In the genomic region with DNA sequence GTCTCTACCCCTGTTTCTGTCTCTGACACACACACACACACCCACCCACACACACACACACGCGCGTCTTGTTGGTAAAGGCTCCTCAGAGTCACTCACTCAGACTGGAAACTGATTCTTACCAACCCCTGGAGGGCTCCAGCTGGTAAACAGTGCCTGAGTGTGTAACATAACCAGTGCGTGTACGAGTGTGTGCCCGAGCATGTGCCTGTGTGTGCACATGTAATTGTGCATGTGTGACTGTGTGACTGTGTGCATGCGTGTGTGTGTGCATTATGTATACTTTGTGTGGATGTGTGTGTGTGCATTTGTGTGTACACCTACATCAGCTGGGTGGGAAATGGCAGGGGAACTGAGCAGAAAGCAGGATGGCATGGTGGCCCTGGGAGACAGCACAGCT, we compare ENCODE assay signal across 31 cellular contexts.
"Had no signal": no experiment of that assay in that cellular context is flagged by ENCODE, and none has a peak within 500 bp of the region (broad histone marks: within the 10 kb centered on the region; RNA-seq: fewer than 3 reads in every experiment).

No MANE protein-coding gene starts in this region.

- H3K4me1 Mint-ChIP-seq: activated CD4-positive, alpha-beta T cell treated with anti-CD3 and anti-CD28 coated beads, Interleukin-2, amount 10 ng/mL, durations not matched to agents 24 days and 14 days; activated naive CD8-positive, alpha-beta T cell treated with anti-CD3 and anti-CD28 coated beads for 36 hours; stimulated activated naive CD8-positive, alpha-beta T cell treated with anti-CD3 and anti-CD28 coated beads, Interleukin-15, amount 100 ng/mL, for 72 hours had no signal

- H3K27me3 ChIP-seq: body of pancreas, cardiac muscle cell, ovary, thyroid gland had no signal

- H3K4me3 Mint-ChIP-seq: activated CD4-positive, alpha-beta memory T cell treated with anti-CD3 and anti-CD28 coated beads for 36 hours; activated CD4-positive, alpha-beta T cell treated with anti-CD3 and anti-CD28 coated beads, Interleukin-2, amount 10 ng/mL, durations not matched to agents 24 days and 14 days; activated naive CD8-positive, alpha-beta T cell treated with anti-CD3 and anti-CD28 coated beads for 36 hours; activated T-cell treated with anti-CD3 and anti-CD28 coated beads, Interleukin-2, amount 50 U/mL, for 72 hours; effector memory CD8-positive, alpha-beta T cell; nephron; stimulated activated memory B cell treated with anti-CD40 and anti-IgM and Interleukin-4, amounts not matched to agents 10 μg/mL and 1 μg/mL and 100 μg/mL, for 72 hours; stimulated activated naive CD8-positive, alpha-beta T cell treated with anti-CD3 and anti-CD28 coated beads, Interleukin-15, amount 100 ng/mL, for 72 hours; T-helper 17 cell had no signal

- FAIRE-seq: urothelium cell line had no signal

- H3K9me3 Mint-ChIP-seq: activated CD4-positive, alpha-beta memory T cell treated with anti-CD3 and anti-CD28 coated beads for 36 hours; activated CD4-positive, alpha-beta T cell treated with anti-CD3 and anti-CD28 coated beads, Interleukin-2, amount 10 ng/mL, durations not matched to agents 24 days and 14 days; stimulated activated memory B cell treated with anti-CD40 and anti-IgM and Interleukin-4, amounts not matched to agents 10 μg/mL and 1 μg/mL and 100 μg/mL, for 72 hours had no signal

- H3K4me3 ChIP-seq: adrenal gland, body of pancreas, cardiac muscle cell, left lung, lower lobe of right lung, ovary, skin epidermis, thyroid gland had no signal

- H3K4me1 ChIP-seq: adrenal gland, body of pancreas, left lung, lower lobe of right lung, thyroid gland had no signal

- ATAC-seq: activated T-cell treated with anti-CD3 and anti-CD28 coated beads, Interleukin-2, amount 50 U/mL, for 72 hours; body of pancreas; effector memory CD8-positive, alpha-beta T cell; left lung; lower lobe of right lung; sciatic nerve; stimulated activated memory B cell treated with anti-CD40 and anti-IgM and Interleukin-4, amounts not matched to agents 10 μg/mL and 1 μg/mL and 100 μg/mL, for 72 hours; stimulated activated naive CD8-positive, alpha-beta T cell treated with anti-CD3 and anti-CD28 coated beads, Interleukin-15, amount 100 ng/mL, for 72 hours; T-helper 17 cell had no signal

- H3K27ac Mint-ChIP-seq: activated CD4-positive, alpha-beta memory T cell treated with anti-CD3 and anti-CD28 coated beads for 36 hours; activated CD4-positive, alpha-beta T cell treated with anti-CD3 and anti-CD28 coated beads, Interleukin-2, amount 10 ng/mL, durations not matched to agents 24 days and 14 days; activated naive CD8-positive, alpha-beta T cell treated with anti-CD3 and anti-CD28 coated beads for 36 hours; activated T-cell treated with anti-CD3 and anti-CD28 coated beads, Interleukin-2, amount 50 U/mL, for 72 hours; effector memory CD8-positive, alpha-beta T cell; progenitor cell of endocrine pancreas; stimulated activated memory B cell treated with anti-CD40 and anti-IgM and Interleukin-4, amounts not matched to agents 10 μg/mL and 1 μg/mL and 100 μg/mL, for 72 hours; stimulated activated naive CD8-positive, alpha-beta T cell treated with anti-CD3 and anti-CD28 coated beads, Interleukin-15, amount 100 ng/mL, for 72 hours; T-helper 17 cell had no signal

- DNase-seq: activated CD4-positive, alpha-beta memory T cell treated with anti-CD3 and anti-CD28 coated beads for 36 hours; activated CD4-positive, alpha-beta T cell treated with anti-CD3 and anti-CD28 coated beads, Interleukin-2, amount 10 ng/mL, durations not matched to agents 24 days and 14 days; activated CD4-positive, CD25-positive, alpha-beta regulatory T cell treated with anti-CD3 and anti-CD28 coated beads, Interleukin-2, amount 50 U/mL, for 72 hours; activated naive CD4-positive, alpha-beta T cell treated with Interleukin-2 at 50 U/mL for 16 hours; activated naive CD8-positive, alpha-beta T cell treated with anti-CD3 and anti-CD28 coated beads for 36 hours; activated T-cell treated with anti-CD3 and anti-CD28 coated beads, Interleukin-2, amount 50 U/mL, for 72 hours; aorta; body of pancreas; cortex of kidney; effector memory CD8-positive, alpha-beta T cell; erythroblast; hypothalamus; left lung; lower lobe of right lung; mesenchymal stem cell; ovary; stimulated activated CD4-positive, alpha-beta T cell treated with anti-CD3 and anti-CD28 coated beads, Interleukin-12 subunit alpha, Interleukin-12 subunit beta, amount 100 ng/mL, for 4 hours; stimulated activated CD4-positive, alpha-beta T cell treated with anti-CD3 and anti-CD28 coated beads, Interleukin-4, amount 100 ng/mL, for 24 hours; stimulated activated naive CD8-positive, alpha-beta T cell treated with anti-CD3 and anti-CD28 coated beads, Interleukin-15, amount 100 ng/mL, for 72 hours; T-helper 17 cell; T1000; thyroid gland had no signal

- H3K36me3 Mint-ChIP-seq: activated CD4-positive, alpha-beta memory T cell treated with anti-CD3 and anti-CD28 coated beads for 36 hours; activated naive CD8-positive, alpha-beta T cell treated with anti-CD3 and anti-CD28 coated beads for 36 hours; stimulated activated memory B cell treated with anti-CD40 and anti-IgM and Interleukin-4, amounts not matched to agents 10 μg/mL and 1 μg/mL and 100 μg/mL, for 72 hours had no signal

- H3K36me3 ChIP-seq: adrenal gland, cardiac muscle cell, left lung, lower lobe of right lung, neutrophil, ovary, thyroid gland had no signal

- H3K27ac ChIP-seq: adrenal gland, body of pancreas, cardiac muscle cell, left lung, lower lobe of right lung, neutrophil, ovary, skin epidermis, thyroid gland had no signal

- H3K9me3 ChIP-seq: adrenal gland, body of pancreas, left lung, lower lobe of right lung, neutrophil, ovary, thyroid gland had no signal
